Comparison of ENCODE assay signal across 1 cellular context in the genomic region with DNA sequence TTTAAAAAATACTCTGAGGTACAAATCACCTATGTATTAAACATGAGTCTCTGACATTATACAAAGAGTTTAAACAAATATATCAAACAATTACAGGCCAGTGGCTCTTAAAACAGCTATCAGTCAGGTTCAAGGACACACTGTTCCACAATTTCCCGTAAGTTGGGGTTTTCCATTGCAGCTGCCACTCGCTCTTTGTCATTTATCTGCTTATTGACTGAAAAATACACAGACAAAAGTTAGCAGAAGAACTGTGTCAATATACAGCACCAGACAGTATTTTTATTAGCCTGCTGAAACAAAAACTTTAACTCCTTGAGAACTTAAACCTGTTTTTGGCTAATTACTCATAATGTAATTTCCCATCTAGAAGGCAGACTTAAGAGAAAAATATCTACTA.
TF ChIP-seq lines count a peak whose summit lies in the region.

No MANE protein-coding gene starts in this region.

TF ChIP-seq in HepG2, 621 proteins besides CTCF, POLR2A, EP300 and RAD21 (continued from another document and continues in another):
- TF ChIP-seq, protein P1, sequence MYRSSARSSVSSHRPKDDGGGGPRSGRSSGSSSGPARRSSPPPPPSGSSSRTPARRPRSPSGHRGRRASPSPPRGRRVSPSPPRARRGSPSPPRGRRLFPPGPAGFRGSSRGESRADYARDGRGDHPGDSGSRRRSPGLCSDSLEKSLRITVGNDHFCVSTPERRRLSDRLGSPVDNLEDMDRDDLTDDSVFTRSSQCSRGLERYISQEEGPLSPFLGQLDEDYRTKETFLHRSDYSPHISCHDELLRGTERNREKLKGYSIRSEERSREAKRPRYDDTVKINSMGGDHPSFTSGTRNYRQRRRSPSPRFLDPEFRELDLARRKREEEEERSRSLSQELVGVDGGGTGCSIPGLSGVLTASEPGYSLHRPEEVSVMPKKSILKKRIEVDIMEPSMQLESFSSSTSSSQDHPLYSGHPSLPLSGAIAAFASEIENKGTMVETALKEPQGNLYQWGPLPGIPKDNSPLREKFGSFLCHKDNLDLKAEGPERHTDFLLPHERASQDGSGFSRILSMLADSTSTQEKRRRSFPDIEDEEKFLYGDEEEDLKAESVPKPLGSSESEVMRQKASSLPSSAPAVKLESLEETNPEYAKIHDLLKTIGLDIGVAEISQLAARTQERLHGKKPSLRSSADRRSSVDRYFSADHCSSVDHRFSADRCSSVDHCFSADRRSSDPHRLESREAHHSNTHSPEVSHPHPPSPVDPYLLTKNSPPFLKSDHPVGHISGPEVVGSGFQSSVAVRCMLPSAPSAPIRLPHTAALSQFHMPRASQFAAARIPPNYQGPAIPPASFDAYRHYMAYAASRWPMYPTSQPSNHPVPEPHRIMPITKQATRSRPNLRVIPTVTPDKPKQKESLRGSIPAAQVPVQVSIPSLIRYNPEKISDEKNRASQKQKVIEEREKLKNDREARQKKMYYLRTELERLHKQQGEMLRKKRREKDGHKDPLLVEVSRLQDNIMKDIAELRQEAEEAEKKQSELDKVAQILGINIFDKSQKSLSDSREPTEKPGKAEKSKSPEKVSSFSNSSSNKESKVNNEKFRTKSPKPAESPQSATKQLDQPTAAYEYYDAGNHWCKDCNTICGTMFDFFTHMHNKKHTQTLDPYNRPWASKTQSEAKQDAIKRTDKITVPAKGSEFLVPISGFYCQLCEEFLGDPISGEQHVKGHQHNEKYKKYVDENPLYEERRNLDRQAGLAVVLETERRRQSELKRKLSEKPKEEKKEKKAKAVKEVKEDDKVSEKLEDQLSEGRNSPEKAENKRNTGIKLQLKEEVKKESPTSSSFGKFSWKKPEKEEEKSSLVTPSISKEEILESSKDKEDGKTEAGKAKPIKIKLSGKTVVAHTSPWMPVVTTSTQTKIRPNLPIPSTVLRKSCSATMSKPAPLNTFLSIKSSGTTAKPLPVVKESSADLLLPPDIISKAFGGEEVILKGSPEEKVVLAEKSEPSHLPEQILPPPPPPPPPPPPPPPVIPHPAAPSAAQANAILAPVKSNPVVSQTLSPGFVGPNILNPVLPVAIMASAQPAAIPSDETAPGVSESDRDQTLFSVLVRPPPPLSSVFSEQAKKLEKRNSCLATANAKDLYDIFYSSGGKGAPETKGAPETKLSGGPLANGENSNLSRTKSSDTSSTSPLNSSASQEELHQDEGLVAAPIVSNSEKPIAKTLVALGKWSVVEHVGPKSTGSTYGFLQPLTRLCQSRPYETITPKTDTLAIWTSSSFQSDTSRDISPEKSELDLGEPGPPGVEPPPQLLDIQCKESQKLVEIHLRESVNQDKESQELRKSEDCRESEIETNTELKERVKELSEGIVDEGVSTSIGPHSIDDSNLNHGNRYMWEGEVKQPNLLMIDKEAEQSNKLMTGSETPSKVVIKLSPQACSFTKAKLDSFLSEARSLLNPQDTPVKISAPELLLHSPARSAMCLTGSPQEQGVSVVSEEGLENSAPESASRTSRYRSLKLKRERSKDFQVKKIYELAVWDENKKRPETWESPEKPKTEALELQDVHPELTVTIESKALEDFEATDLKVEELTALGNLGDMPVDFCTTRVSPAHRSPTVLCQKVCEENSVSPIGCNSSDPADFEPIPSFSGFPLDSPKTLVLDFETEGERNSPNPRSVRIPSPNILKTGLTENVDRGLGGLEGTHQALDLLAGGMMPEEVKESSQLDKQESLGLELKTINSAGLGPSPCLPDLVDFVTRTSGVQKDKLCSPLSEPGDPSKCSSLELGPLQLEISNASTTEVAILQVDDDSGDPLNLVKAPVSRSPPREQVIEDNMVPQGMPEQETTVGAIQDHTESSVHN (CRISPR knock-in tag; IDR thresholded peaks at IDR 0.05), result no peak
- no peak for TF ChIP-seq HDAC6 (IDR thresholded peaks at IDR 0.05; ENCODE audit: low read depth, low read length)
- TF ChIP-seq, protein P2, sequence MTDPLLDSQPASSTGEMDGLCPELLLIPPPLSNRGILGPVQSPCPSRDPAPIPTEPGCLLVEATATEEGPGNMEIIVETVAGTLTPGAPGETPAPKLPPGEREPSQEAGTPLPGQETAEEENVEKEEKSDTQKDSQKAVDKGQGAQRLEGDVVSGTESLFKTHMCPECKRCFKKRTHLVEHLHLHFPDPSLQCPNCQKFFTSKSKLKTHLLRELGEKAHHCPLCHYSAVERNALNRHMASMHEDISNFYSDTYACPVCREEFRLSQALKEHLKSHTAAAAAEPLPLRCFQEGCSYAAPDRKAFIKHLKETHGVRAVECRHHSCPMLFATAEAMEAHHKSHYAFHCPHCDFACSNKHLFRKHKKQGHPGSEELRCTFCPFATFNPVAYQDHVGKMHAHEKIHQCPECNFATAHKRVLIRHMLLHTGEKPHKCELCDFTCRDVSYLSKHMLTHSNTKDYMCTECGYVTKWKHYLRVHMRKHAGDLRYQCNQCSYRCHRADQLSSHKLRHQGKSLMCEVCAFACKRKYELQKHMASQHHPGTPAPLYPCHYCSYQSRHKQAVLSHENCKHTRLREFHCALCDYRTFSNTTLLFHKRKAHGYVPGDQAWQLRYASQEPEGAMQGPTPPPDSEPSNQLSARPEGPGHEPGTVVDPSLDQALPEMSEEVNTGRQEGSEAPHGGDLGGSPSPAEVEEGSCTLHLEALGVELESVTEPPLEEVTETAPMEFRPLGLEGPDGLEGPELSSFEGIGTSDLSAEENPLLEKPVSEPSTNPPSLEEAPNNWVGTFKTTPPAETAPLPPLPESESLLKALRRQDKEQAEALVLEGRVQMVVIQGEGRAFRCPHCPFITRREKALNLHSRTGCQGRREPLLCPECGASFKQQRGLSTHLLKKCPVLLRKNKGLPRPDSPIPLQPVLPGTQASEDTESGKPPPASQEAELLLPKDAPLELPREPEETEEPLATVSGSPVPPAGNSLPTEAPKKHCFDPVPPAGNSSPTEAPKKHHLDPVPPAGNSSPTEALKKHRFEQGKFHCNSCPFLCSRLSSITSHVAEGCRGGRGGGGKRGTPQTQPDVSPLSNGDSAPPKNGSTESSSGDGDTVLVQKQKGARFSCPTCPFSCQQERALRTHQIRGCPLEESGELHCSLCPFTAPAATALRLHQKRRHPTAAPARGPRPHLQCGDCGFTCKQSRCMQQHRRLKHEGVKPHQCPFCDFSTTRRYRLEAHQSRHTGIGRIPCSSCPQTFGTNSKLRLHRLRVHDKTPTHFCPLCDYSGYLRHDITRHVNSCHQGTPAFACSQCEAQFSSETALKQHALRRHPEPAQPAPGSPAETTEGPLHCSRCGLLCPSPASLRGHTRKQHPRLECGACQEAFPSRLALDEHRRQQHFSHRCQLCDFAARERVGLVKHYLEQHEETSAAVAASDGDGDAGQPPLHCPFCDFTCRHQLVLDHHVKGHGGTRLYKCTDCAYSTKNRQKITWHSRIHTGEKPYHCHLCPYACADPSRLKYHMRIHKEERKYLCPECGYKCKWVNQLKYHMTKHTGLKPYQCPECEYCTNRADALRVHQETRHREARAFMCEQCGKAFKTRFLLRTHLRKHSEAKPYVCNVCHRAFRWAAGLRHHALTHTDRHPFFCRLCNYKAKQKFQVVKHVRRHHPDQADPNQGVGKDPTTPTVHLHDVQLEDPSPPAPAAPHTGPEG (CRISPR knock-in tag; IDR thresholded peaks at IDR 0.05), result no peak
- TF ChIP-seq HDAC2 (CRISPR knock-in tag; IDR thresholded peaks at IDR 0.05), result peak; percentile 94
- TF ChIP-seq PCBP1 (IDR thresholded peaks at IDR 0.05; ENCODE audit: borderline replicate concordance, low read depth, low read length), result no peak
- no peak for TF ChIP-seq ZNF343 (CRISPR knock-in tag; IDR thresholded peaks at IDR 0.05)
- 0 out of 2 replicates have a peak, but pooled peaks have one; percentile 51 for TF ChIP-seq GFI1 (CRISPR knock-in tag; IDR thresholded peaks at IDR 0.05; ENCODE audit: borderline replicate concordance)
- TF ChIP-seq, protein P3, sequence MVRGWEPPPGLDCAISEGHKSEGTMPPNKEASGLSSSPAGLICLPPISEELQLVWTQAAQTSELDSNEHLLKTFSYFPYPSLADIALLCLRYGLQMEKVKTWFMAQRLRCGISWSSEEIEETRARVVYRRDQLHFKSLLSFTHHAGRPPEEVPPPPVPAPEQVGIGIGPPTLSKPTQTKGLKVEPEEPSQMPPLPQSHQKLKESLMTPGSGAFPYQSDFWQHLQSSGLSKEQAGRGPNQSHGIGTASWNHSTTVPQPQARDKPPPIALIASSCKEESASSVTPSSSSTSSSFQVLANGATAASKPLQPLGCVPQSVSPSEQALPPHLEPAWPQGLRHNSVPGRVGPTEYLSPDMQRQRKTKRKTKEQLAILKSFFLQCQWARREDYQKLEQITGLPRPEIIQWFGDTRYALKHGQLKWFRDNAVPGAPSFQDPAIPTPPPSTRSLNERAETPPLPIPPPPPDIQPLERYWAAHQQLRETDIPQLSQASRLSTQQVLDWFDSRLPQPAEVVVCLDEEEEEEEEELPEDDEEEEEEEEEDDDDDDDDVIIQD (CRISPR knock-in tag; IDR thresholded peaks at IDR 0.05; ENCODE audit: low read depth), result no peak
- no peak for TF ChIP-seq XBP1 (CRISPR knock-in tag; IDR thresholded peaks at IDR 0.05)
- no peak for TF ChIP-seq YY1 (IDR thresholded peaks at IDR 0.05; ENCODE audit: insufficient read depth, insufficient replicate concordance, low read depth, low read length)
- no peak for TF ChIP-seq KDM1A (CRISPR knock-in tag; IDR thresholded peaks at IDR 0.05)
- TF ChIP-seq ZNF766 (CRISPR knock-in tag; IDR thresholded peaks at IDR 0.05; ENCODE audit: borderline replicate concordance), result no peak
- TF ChIP-seq ZNF761 (CRISPR knock-in tag; conservative IDR thresholded peaks at IDR 0.05), result no peak
- TF ChIP-seq, protein P4, sequence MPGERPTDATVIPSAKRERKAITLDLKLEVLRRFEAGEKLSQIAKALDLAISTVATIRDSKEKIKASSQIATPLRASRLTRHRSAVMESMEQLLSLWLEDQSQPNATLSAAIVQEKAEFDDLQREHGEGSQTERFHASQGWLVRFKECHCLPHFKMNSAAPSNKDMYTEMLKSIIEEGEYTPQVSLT (CRISPR knock-in tag; IDR thresholded peaks at IDR 0.05; ENCODE audit: borderline replicate concordance, low read depth), result no peak
- no peak for TF ChIP-seq ZNF768 (CRISPR knock-in tag; IDR thresholded peaks at IDR 0.05)
- TF ChIP-seq ZNF660 (CRISPR knock-in tag; IDR thresholded peaks at IDR 0.05; ENCODE audit: borderline replicate concordance, low read depth), result no peak
- TF ChIP-seq, protein P5, sequence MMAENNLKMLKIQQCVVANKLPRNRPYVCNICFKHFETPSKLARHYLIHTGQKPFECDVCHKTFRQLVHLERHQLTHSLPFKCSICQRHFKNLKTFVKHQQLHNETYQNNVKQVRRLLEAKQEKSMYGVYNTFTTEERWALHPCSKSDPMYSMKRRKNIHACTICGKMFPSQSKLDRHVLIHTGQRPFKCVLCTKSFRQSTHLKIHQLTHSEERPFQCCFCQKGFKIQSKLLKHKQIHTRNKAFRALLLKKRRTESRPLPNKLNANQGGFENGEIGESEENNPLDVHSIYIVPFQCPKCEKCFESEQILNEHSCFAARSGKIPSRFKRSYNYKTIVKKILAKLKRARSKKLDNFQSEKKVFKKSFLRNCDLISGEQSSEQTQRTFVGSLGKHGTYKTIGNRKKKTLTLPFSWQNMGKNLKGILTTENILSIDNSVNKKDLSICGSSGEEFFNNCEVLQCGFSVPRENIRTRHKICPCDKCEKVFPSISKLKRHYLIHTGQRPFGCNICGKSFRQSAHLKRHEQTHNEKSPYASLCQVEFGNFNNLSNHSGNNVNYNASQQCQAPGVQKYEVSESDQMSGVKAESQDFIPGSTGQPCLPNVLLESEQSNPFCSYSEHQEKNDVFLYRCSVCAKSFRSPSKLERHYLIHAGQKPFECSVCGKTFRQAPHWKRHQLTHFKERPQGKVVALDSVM (CRISPR knock-in tag; IDR thresholded peaks at IDR 0.05), result no peak
- TF ChIP-seq FOXA1 (IDR thresholded peaks at IDR 0.05), result peak; percentile 75; the same call in 1 of the 2 replicates
- TF ChIP-seq FOXA1 (CRISPR knock-in tag; IDR thresholded peaks at IDR 0.05), result peak; percentile 93
- 0 out of 2 replicates have a peak, but pooled peaks have one; percentile 55 for TF ChIP-seq RFXANK (CRISPR knock-in tag; IDR thresholded peaks at IDR 0.05)
- no peak for TF ChIP-seq ZNF253 (CRISPR knock-in tag; IDR thresholded peaks at IDR 0.05; ENCODE audit: borderline replicate concordance)
- TF ChIP-seq ZNF562 (CRISPR knock-in tag; IDR thresholded peaks at IDR 0.05; ENCODE audit: borderline replicate concordance), result no peak
- TF ChIP-seq, protein P6, sequence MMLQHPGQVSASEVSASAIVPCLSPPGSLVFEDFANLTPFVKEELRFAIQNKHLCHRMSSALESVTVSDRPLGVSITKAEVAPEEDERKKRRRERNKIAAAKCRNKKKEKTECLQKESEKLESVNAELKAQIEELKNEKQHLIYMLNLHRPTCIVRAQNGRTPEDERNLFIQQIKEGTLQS (CRISPR knock-in tag; IDR thresholded peaks at IDR 0.05), result 0 out of 2 replicates have a peak, but pooled peaks have one; percentile 22
- no peak for TF ChIP-seq ZNF607 (CRISPR knock-in tag; IDR thresholded peaks at IDR 0.05; ENCODE audit: borderline replicate concordance)
- TF ChIP-seq, protein P7, sequence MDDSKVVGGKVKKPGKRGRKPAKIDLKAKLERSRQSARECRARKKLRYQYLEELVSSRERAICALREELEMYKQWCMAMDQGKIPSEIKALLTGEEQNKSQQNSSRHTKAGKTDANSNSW (CRISPR knock-in tag; IDR thresholded peaks at IDR 0.05; ENCODE audit: borderline replicate concordance), result no peak
- no peak for TF ChIP-seq ARNT (IDR thresholded peaks at IDR 0.05)
- no peak for TF ChIP-seq XRCC5 (optimal IDR thresholded peaks at IDR 0.05; ENCODE audit: low read length)
- no peak for TF ChIP-seq ZNF615 (CRISPR knock-in tag; IDR thresholded peaks at IDR 0.05; ENCODE audit: borderline replicate concordance)
- TF ChIP-seq FOXM1 (CRISPR knock-in tag; IDR thresholded peaks at IDR 0.05), result no peak
- TF ChIP-seq, protein P8, sequence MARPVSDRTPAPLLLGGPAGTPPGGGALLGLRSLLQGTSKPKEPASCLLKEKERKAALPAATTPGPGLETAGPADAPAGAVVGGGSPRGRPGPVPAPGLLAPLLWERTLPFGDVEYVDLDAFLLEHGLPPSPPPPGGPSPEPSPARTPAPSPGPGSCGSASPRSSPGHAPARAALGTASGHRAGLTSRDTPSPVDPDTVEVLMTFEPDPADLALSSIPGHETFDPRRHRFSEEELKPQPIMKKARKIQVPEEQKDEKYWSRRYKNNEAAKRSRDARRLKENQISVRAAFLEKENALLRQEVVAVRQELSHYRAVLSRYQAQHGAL (CRISPR knock-in tag; IDR thresholded peaks at IDR 0.05; ENCODE audit: not compliant biosample characterization), result no peak
- no peak for TF ChIP-seq ARID2 (CRISPR knock-in tag; IDR thresholded peaks at IDR 0.05; ENCODE audit: borderline replicate concordance)
- no peak for TF ChIP-seq SMARCE1 (IDR thresholded peaks at IDR 0.05; ENCODE audit: borderline replicate concordance)
- no peak for TF ChIP-seq RARG (CRISPR knock-in tag; IDR thresholded peaks at IDR 0.05; ENCODE audit: low read depth)
- TF ChIP-seq, protein P9, sequence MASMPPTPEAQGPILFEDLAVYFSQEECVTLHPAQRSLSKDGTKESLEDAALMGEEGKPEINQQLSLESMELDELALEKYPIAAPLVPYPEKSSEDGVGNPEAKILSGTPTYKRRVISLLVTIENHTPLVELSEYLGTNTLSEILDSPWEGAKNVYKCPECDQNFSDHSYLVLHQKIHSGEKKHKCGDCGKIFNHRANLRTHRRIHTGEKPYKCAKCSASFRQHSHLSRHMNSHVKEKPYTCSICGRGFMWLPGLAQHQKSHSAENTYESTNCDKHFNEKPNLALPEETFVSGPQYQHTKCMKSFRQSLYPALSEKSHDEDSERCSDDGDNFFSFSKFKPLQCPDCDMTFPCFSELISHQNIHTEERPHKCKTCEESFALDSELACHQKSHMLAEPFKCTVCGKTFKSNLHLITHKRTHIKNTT (CRISPR knock-in tag; IDR thresholded peaks at IDR 0.05), result no peak
